In genomic region chr21:44006656-44007055, GRCh38 we compare ENCODE assay signal across 14 cellular contexts. TPM values are rescaled to one million over a fixed set of nuclear protein-coding genes. Genes with fewer than 3 reads are reported as not detected.
DNase-seq lines count a peak whose midpoint lies in the region; ATAC-seq and TF ChIP-seq lines count a peak whose summit lies in the region.
"Had no signal": no experiment of that assay in that cellular context is flagged by ENCODE, and none has a peak within 500 bp of the region (broad histone marks: within the 10 kb centered on the region; RNA-seq: fewer than 3 reads in every experiment).

No MANE protein-coding gene starts in this region.

- H3K36me3 ChIP-seq in SK-N-SH (replicated peaks in 1 of 2; ENCODE audit: control insufficient read depth in 1 of 2, insufficient read depth in 2 of 2, low read length in 1 of 2) (no peaks in the 10 kb centered on the region), heart left ventricle (no peaks in the 10 kb centered on the region)
- H3K36me3 ChIP-seq: SJCRH30 had no signal

- DNase-seq in A172 (ENCODE audit: low spot score) (peak; percentile 34), SK-N-SH (no peak), heart left ventricle (peak; percentile 63 to 87 (median 75)), posterior vena cava (ENCODE audit: low spot score) (peak; percentile 92), GM20000 (ENCODE audit: low spot score) (no peak), ecto neural progenitor cell (ENCODE audit: low spot score) (no peak), hypothalamus (lab: John Stamatoyannopoulos, UW) (no peak)
- DNase-seq: activated T-cell treated with anti-CD3 and anti-CD28 coated beads, Interleukin-2, amount 50 U/mL, for 4 hours; AML-193; glutamatergic neuron; NCI-H524 treated with DMSO at 0.1 percent for 48 hours; SJCRH30 had no signal

- no peak for TF ChIP-seq CTCF in SK-N-SH (IDR thresholded peaks at IDR 0.05)
- TF ChIP-seq CTCF in heart left ventricle (IDR thresholded peaks at IDR 0.05), result no peak
- TF ChIP-seq CTCF in GM20000 (IDR thresholded peaks at IDR 0.05; ENCODE audit: extremely low read depth, missing control alignments), result no peak

- TF ChIP-seq RAD21 in SK-N-SH (IDR thresholded peaks at IDR 0.05; ENCODE audit: low read length), result no peak

- H3K27ac ChIP-seq in SK-N-SH (ENCODE audit: low read depth in 2 of 2, low read length in 1 of 2) (peak overlapping the region; percentile 68 to 91; a peak in 3 of 4 replicates), heart left ventricle (peak overlapping the region in 11 of 12 donors; percentile 9 to 88 (median 72))
- H3K27ac ChIP-seq: HL-60, SJCRH30 had no signal

- TF ChIP-seq POLR2A in heart left ventricle (IDR thresholded peaks at IDR 0.05), result no peak

- H3K4me1 ChIP-seq in SK-N-SH (ENCODE audit: control insufficient read depth in 1 of 2, insufficient read depth in 2 of 2, low read depth in 1 of 2, low read length in 1 of 2) (peaks cover 9 to 15% of the 10 kb centered on the region in 2 experiments; a peak in 3 of 4 replicates), heart left ventricle (peaks cover 0 to 19% (median 5%) of the 10 kb centered on the region in 12 donors)

- peaks cover 8% of the 10 kb centered on the region; the same call in 1 of the 2 replicates for H3K79me2 ChIP-seq in SK-N-SH (ENCODE audit: insufficient read depth)

- H3K27me3 ChIP-seq in SK-N-SH (ENCODE audit: insufficient read depth) (no peaks in the 10 kb centered on the region), heart left ventricle (no peaks in the 10 kb centered on the region)

- ATAC-seq in heart left ventricle (peak; percentile 48 to 83 (median 72)), HG03280 (IDR thresholded peaks at IDR 0.05; ENCODE audit: unreplicated experiment) (no peak)
- ATAC-seq: activated T-cell treated with anti-CD3 and anti-CD28 coated beads, Interleukin-2, amount 50 U/mL, for 4 hours had no signal

- intact Hi-C loops in heart left ventricle (cut with DNase I), result no loop called here
- intact Hi-C loops in posterior vena cava (cut with DNase I), result no loop called here

- no peak; a peak in 1 of 4 replicates for TF ChIP-seq EP300 in SK-N-SH (IDR thresholded peaks at IDR 0.05; ENCODE audit: borderline replicate concordance in 1 of 2, low read depth in 1 of 2, low read length in 1 of 2)

- peaks cover 26% of the 10 kb centered on the region for H3F3A ChIP-seq in SK-N-SH (replicated peaks; ENCODE audit: insufficient read depth)

- H3K4me3 ChIP-seq in SK-N-SH (ENCODE audit: low read depth in 2 of 2, low read length in 1 of 2) (no peak overlapping the region), heart left ventricle (no peak overlapping the region)
- H3K4me3 ChIP-seq: SJCRH30 had no signal

- no peaks in the 10 kb centered on the region for H4K20me1 ChIP-seq in SK-N-SH (ENCODE audit: insufficient read depth)

- POLR2A ChIA-PET in SK-N-SH (lab: Yijun Ruan, JAX), result no interaction called here

- peak overlapping the region; percentile 66 for H3K9ac ChIP-seq in SK-N-SH

- H3K9me3 ChIP-seq in SK-N-SH (no peaks in the 10 kb centered on the region), heart left ventricle (no peaks in the 10 kb centered on the region)
- H3K9me3 ChIP-seq: SJCRH30 had no signal

- H3K9me2 ChIP-seq in SK-N-SH, result no peaks in the 10 kb centered on the region

- H3K4me2 ChIP-seq in SK-N-SH, result peak overlapping the region; percentile 71; the same call in 1 of the 2 replicates

- H2AFZ ChIP-seq in SK-N-SH (ENCODE audit: low read depth), result peak overlapping the region; percentile 93

- WGBS in SK-N-SH (ENCODE audit: low lambda C conversion rate), result 65% methylated on average over 8 of the region's 8 CpGs
- WGBS in heart left ventricle, 4 donors, result 57 to 71% (median 69%) methylated on average over 8 of the region's 8 CpGs

- CTCF ChIA-PET in SK-N-SH (lab: Yijun Ruan, JAX), result interaction anchor here (0.9 kb wide), 1 partner anchor 291 kb away, joined by 3 read pairs; no protein-coding TSS in a partner anchor

TF ChIP-seq in SK-N-SH, 30 proteins besides CTCF, POLR2A, EP300 and RAD21:
- TF ChIP-seq GABPA (IDR thresholded peaks at IDR 0.05; ENCODE audit: low read depth), result no peak
- TF ChIP-seq RFX5 (IDR thresholded peaks at IDR 0.05; ENCODE audit: low read length), result no peak
- TF ChIP-seq, protein P1, sequence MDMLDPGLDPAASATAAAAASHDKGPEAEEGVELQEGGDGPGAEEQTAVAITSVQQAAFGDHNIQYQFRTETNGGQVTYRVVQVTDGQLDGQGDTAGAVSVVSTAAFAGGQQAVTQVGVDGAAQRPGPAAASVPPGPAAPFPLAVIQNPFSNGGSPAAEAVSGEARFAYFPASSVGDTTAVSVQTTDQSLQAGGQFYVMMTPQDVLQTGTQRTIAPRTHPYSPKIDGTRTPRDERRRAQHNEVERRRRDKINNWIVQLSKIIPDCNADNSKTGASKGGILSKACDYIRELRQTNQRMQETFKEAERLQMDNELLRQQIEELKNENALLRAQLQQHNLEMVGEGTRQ (IDR thresholded peaks at IDR 0.05; ENCODE audit: borderline replicate concordance, low read depth, low read length), result no peak
- TF ChIP-seq POLR2AphosphoS5 (IDR thresholded peaks at IDR 0.05; ENCODE audit: low read depth, low read length), result no peak
- TF ChIP-seq, protein P2, sequence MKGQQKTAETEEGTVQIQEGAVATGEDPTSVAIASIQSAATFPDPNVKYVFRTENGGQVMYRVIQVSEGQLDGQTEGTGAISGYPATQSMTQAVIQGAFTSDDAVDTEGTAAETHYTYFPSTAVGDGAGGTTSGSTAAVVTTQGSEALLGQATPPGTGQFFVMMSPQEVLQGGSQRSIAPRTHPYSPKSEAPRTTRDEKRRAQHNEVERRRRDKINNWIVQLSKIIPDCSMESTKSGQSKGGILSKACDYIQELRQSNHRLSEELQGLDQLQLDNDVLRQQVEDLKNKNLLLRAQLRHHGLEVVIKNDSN (IDR thresholded peaks at IDR 0.05; ENCODE audit: borderline replicate concordance, low read depth), result no peak
- TF ChIP-seq TEAD4 (IDR thresholded peaks at IDR 0.05; ENCODE audit: borderline replicate concordance, insufficient read depth), result no peak
- no peak for TF ChIP-seq RXRA (IDR thresholded peaks at IDR 0.05; ENCODE audit: borderline replicate concordance, low read depth)
- no peak for TF ChIP-seq NFIC (IDR thresholded peaks at IDR 0.05; ENCODE audit: borderline replicate concordance)

RNA-seq across cellular contexts. Expression of gene TRAPPC10, which starts 5.5 kb away (rescaled TPM):
- total RNA-seq in A172 (2014; rRNA removed; shearing (Covaris generic)), result 30.3 and 34.7 TPM in 2 replicates
- polyA plus RNA-seq in SK-N-SH (2012; rRNA removed) (17.5 and 18.9 TPM in 2 replicates), heart left ventricle (10 to 100 TPM in 1 of 2 donors, 1 to 10 TPM in 1; 5.6 to 12.0 TPM)
- 12.4 and 14.8 TPM in 2 replicates for polyA plus RNA-seq in SK-N-SH (2012; cell fraction: cytosol; rRNA removed)
- 42.6 and 53.7 TPM in 2 replicates for polyA plus RNA-seq in SK-N-SH (2012; cell fraction: nucleus; rRNA removed)
- total RNA-seq in heart left ventricle (10 to 100 TPM; 14.6 to 32.0 (median 22.5) TPM), posterior vena cava (10 to 100 TPM; 26.7 to 30.3 TPM)

Comparison
In these comparisons a context has a peak if more than half of its experiments do, and no peak if none do; other contexts are left out.
1. DNase-seq: peak in A172 (single experiment), heart left ventricle (5 of 5) and posterior vena cava (single experiment); none in SK-N-SH (single experiment), GM20000 (single experiment), ecto neural progenitor cell (single experiment) and hypothalamus (0 of 51).